ENCODE assay signal across 1 cellular context in the genomic region with DNA sequence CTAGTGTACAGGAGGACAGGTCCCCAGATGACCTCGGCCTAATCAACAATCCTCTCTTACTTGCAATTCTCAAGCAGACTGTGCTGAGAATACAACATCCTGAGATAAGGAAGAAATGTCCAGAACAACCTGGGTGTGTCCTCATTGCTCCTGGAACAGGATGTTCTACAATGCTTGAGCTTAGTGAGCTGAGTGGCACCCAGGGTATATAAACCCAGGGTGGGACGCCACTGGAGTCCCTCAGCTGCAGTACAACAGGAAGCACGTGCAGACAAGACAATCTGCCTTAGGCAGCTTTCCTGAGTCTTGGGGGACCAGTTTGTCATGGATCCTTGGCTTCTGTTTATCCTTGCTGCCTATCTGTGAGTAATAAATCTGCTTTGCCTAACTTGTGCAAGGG.
TF ChIP-seq lines count a peak whose summit lies in the region.

No MANE protein-coding gene starts in this region.

TF ChIP-seq in K562, 482 proteins besides CTCF, POLR2A, EP300 and RAD21:
- TF ChIP-seq MEIS2 (IDR thresholded peaks at IDR 0.05; ENCODE audit: partially characterized antibody) (peak; percentile 31), NFATC3 (IDR thresholded peaks at IDR 0.05) (no peak), BHLHE40 (IDR thresholded peaks at IDR 0.05; ENCODE audit: low read length) (peak; percentile 78), CBFA2T2 (conservative IDR thresholded peaks at IDR 0.05) (0 out of 2 replicates have a peak, but pooled peaks have one; percentile 8), NFIC (IDR thresholded peaks at IDR 0.05) (no peak), ZNF699 (CRISPR knock-in tag; IDR thresholded peaks at IDR 0.05; ENCODE audit: insufficient replicate concordance) (no peak), CBFA2T3 (IDR thresholded peaks at IDR 0.05) (peak; percentile 50; the same call in 1 of the 2 replicates), ETV1 (tag; conservative IDR thresholded peaks at IDR 0.05; ENCODE audit: low read depth) (peak; percentile 86), ZSCAN29 (IDR thresholded peaks at IDR 0.05) (no peak), RCOR1 (IDR thresholded peaks at IDR 0.05; ENCODE audit: borderline replicate concordance in 1 of 2, low read depth in 2 of 2, low read length in 2 of 2) (0 out of 4 replicates have a peak, but pooled peaks of 1 of the 2 experiments have one; percentile 10), CTBP1 (IDR thresholded peaks at IDR 0.05; ENCODE audit: borderline replicate concordance) (peak; percentile 40; the same call in 1 of the 2 replicates), KLF13 (tag; IDR thresholded peaks at IDR 0.05; ENCODE audit: borderline replicate concordance, low read depth) (no peak), ARID1B (IDR thresholded peaks at IDR 0.05) (peak; percentile 31; the same call in 1 of the 2 replicates), NCOR1 (IDR thresholded peaks at IDR 0.05) (peak; percentile 15; the same call in 1 of the 2 replicates), NFE2 (IDR thresholded peaks at IDR 0.05; ENCODE audit: low read depth) (no peak), SREBF1 (IDR thresholded peaks at IDR 0.05; ENCODE audit: borderline replicate concordance, low read depth, low read length) (no peak)
- TF ChIP-seq, protein P1, sequence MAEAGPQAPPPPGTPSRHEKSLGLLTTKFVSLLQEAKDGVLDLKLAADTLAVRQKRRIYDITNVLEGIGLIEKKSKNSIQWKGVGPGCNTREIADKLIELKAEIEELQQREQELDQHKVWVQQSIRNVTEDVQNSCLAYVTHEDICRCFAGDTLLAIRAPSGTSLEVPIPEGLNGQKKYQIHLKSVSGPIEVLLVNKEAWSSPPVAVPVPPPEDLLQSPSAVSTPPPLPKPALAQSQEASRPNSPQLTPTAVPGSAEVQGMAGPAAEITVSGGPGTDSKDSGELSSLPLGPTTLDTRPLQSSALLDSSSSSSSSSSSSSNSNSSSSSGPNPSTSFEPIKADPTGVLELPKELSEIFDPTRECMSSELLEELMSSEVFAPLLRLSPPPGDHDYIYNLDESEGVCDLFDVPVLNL (CRISPR knock-in tag; IDR thresholded peaks at IDR 0.05; ENCODE audit: low read depth), result no peak
- TF ChIP-seq, protein P2, sequence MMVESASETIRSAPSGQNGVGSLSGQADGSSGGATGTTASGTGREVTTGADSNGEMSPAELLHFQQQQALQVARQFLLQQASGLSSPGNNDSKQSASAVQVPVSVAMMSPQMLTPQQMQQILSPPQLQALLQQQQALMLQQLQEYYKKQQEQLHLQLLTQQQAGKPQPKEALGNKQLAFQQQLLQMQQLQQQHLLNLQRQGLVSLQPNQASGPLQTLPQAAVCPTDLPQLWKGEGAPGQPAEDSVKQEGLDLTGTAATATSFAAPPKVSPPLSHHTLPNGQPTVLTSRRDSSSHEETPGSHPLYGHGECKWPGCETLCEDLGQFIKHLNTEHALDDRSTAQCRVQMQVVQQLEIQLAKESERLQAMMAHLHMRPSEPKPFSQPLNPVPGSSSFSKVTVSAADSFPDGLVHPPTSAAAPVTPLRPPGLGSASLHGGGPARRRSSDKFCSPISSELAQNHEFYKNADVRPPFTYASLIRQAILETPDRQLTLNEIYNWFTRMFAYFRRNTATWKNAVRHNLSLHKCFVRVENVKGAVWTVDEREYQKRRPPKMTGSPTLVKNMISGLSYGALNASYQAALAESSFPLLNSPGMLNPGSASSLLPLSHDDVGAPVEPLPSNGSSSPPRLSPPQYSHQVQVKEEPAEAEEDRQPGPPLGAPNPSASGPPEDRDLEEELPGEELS (CRISPR knock-in tag; IDR thresholded peaks at IDR 0.05; ENCODE audit: borderline replicate concordance), result no peak
- TF ChIP-seq, protein P3, sequence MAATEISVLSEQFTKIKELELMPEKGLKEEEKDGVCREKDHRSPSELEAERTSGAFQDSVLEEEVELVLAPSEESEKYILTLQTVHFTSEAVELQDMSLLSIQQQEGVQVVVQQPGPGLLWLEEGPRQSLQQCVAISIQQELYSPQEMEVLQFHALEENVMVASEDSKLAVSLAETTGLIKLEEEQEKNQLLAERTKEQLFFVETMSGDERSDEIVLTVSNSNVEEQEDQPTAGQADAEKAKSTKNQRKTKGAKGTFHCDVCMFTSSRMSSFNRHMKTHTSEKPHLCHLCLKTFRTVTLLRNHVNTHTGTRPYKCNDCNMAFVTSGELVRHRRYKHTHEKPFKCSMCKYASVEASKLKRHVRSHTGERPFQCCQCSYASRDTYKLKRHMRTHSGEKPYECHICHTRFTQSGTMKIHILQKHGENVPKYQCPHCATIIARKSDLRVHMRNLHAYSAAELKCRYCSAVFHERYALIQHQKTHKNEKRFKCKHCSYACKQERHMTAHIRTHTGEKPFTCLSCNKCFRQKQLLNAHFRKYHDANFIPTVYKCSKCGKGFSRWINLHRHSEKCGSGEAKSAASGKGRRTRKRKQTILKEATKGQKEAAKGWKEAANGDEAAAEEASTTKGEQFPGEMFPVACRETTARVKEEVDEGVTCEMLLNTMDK (IDR thresholded peaks at IDR 0.05; ENCODE audit: borderline replicate concordance, insufficient read depth, low read depth, low read length, poor library complexity, severe bottlenecking), result no peak
- TF ChIP-seq, protein P4, sequence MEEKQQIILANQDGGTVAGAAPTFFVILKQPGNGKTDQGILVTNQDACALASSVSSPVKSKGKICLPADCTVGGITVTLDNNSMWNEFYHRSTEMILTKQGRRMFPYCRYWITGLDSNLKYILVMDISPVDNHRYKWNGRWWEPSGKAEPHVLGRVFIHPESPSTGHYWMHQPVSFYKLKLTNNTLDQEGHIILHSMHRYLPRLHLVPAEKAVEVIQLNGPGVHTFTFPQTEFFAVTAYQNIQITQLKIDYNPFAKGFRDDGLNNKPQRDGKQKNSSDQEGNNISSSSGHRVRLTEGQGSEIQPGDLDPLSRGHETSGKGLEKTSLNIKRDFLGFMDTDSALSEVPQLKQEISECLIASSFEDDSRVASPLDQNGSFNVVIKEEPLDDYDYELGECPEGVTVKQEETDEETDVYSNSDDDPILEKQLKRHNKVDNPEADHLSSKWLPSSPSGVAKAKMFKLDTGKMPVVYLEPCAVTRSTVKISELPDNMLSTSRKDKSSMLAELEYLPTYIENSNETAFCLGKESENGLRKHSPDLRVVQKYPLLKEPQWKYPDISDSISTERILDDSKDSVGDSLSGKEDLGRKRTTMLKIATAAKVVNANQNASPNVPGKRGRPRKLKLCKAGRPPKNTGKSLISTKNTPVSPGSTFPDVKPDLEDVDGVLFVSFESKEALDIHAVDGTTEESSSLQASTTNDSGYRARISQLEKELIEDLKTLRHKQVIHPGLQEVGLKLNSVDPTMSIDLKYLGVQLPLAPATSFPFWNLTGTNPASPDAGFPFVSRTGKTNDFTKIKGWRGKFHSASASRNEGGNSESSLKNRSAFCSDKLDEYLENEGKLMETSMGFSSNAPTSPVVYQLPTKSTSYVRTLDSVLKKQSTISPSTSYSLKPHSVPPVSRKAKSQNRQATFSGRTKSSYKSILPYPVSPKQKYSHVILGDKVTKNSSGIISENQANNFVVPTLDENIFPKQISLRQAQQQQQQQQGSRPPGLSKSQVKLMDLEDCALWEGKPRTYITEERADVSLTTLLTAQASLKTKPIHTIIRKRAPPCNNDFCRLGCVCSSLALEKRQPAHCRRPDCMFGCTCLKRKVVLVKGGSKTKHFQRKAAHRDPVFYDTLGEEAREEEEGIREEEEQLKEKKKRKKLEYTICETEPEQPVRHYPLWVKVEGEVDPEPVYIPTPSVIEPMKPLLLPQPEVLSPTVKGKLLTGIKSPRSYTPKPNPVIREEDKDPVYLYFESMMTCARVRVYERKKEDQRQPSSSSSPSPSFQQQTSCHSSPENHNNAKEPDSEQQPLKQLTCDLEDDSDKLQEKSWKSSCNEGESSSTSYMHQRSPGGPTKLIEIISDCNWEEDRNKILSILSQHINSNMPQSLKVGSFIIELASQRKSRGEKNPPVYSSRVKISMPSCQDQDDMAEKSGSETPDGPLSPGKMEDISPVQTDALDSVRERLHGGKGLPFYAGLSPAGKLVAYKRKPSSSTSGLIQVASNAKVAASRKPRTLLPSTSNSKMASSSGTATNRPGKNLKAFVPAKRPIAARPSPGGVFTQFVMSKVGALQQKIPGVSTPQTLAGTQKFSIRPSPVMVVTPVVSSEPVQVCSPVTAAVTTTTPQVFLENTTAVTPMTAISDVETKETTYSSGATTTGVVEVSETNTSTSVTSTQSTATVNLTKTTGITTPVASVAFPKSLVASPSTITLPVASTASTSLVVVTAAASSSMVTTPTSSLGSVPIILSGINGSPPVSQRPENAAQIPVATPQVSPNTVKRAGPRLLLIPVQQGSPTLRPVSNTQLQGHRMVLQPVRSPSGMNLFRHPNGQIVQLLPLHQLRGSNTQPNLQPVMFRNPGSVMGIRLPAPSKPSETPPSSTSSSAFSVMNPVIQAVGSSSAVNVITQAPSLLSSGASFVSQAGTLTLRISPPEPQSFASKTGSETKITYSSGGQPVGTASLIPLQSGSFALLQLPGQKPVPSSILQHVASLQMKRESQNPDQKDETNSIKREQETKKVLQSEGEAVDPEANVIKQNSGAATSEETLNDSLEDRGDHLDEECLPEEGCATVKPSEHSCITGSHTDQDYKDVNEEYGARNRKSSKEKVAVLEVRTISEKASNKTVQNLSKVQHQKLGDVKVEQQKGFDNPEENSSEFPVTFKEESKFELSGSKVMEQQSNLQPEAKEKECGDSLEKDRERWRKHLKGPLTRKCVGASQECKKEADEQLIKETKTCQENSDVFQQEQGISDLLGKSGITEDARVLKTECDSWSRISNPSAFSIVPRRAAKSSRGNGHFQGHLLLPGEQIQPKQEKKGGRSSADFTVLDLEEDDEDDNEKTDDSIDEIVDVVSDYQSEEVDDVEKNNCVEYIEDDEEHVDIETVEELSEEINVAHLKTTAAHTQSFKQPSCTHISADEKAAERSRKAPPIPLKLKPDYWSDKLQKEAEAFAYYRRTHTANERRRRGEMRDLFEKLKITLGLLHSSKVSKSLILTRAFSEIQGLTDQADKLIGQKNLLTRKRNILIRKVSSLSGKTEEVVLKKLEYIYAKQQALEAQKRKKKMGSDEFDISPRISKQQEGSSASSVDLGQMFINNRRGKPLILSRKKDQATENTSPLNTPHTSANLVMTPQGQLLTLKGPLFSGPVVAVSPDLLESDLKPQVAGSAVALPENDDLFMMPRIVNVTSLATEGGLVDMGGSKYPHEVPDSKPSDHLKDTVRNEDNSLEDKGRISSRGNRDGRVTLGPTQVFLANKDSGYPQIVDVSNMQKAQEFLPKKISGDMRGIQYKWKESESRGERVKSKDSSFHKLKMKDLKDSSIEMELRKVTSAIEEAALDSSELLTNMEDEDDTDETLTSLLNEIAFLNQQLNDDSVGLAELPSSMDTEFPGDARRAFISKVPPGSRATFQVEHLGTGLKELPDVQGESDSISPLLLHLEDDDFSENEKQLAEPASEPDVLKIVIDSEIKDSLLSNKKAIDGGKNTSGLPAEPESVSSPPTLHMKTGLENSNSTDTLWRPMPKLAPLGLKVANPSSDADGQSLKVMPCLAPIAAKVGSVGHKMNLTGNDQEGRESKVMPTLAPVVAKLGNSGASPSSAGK (IDR thresholded peaks at IDR 0.05), result peak; percentile 22; the same call in 1 of the 2 replicates
